In the genomic region with DNA sequence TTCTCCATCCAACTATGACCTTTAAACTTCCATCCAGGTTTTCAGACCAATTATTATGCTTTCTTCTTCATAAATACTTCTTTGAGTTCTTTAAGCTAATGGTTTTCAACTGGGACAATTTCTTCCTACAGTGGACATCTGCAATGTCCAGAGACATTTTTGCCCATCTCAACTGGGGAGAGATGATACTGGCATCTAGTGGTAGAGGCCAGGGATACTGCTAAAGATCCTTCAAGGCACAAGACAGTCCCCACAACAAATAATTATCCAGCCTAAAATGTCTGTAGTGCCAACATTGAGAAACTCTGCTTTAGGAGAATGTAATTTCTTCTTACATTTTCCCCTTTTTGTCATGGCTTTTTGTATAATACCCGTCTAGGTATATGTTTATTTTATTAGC, we compare ENCODE assay signal across 12 cellular contexts. TPM values are rescaled to one million over a fixed set of nuclear protein-coding genes. Genes with fewer than 3 reads are reported as not detected.
DNase-seq lines count a peak whose midpoint lies in the region; ATAC-seq, FAIRE-seq and TF ChIP-seq lines count a peak whose summit lies in the region.
"Had no signal": no experiment of that assay in that cellular context is flagged by ENCODE, and none has a peak within 500 bp of the region (broad histone marks: within the 10 kb centered on the region; RNA-seq: fewer than 3 reads in every experiment).

No MANE protein-coding gene starts in this region.

- H3K36me3 ChIP-seq in GM12878 (ENCODE audit: control insufficient read depth in 2 of 2, insufficient read depth in 2 of 2, low read length in 1 of 2) (no peaks in the 10 kb centered on the region), liver (ENCODE audit: control insufficient read depth in 4 of 4, insufficient read depth in 3 of 4, low read depth in 1 of 4, low read length in 3 of 4) (no peaks in the 10 kb centered on the region), spleen (no peaks in the 10 kb centered on the region)

- no peak overlapping the region for H2BK5ac ChIP-seq in H9 (ENCODE audit: insufficient read length, low read length)

- H3K9me3 Mint-ChIP-seq in H9 = no peaks in the 10 kb centered on the region; a peak in 1 of 5 replicates
- H3K9me3 Mint-ChIP-seq in activated CD8-positive, alpha-beta T cell treated with anti-CD3 and anti-CD28 coated beads for 36 hours = no peaks in the 10 kb centered on the region
- H3K9me3 Mint-ChIP-seq: activated B cell treated with CpG ODN at 0.5 μM for 24 hours had no signal

- no CpG with 5 or more reads among the region's 1 CpG for WGBS in H9 (ENCODE audit: extremely low coverage, insufficient read length, low lambda C conversion rate)
- 0% methylated on average over 1 of the region's 1 CpG for WGBS in GM12878 (ENCODE audit: insufficient coverage, insufficient replicate concordance, low lambda C conversion rate, missing lambda C conversion rate)
- WGBS in liver = 25% methylated on average over 1 of the region's 1 CpG
- 42 to 61% (median 43%) methylated on average over 1 of the region's 1 CpG for WGBS in spleen, 5 donors

- no peak overlapping the region for H3K14ac ChIP-seq in H9 (ENCODE audit: insufficient read depth, low read length)

- H2BK20ac ChIP-seq in H9 (ENCODE audit: low read depth, low read length, poor library complexity, severe bottlenecking) = no peak overlapping the region

- intact Hi-C loops in GM12878 (cut with micrococcal nuclease; ENCODE audit: unreplicated experiment) = loop anchor here (1.0 kb wide), 1 partner anchor 265 kb away; no protein-coding TSS in a partner anchor
- intact Hi-C loops in activated CD8-positive, alpha-beta T cell treated with anti-CD3 and anti-CD28 coated beads for 36 hours (cut with micrococcal nuclease) = no loop called here
- intact Hi-C loops in spleen (cut with DNase I; ENCODE audit: low total_unique reads) = no loop called here

- peaks cover 17 to 18% of the 10 kb centered on the region in 2 experiments for H3K4me1 Mint-ChIP-seq in H9
- no peaks in the 10 kb centered on the region for H3K4me1 Mint-ChIP-seq in activated CD8-positive, alpha-beta T cell treated with anti-CD3 and anti-CD28 coated beads for 36 hours (ENCODE audit: low read depth)
- H3K4me1 Mint-ChIP-seq: activated B cell treated with CpG ODN at 0.5 μM for 24 hours; activated naive CD8-positive, alpha-beta T cell treated with anti-CD3 and anti-CD28 coated beads, Interleukin-2, amount 50 U/mL, for 24 hours had no signal

- H4K8ac ChIP-seq in H9 (replicated peaks; ENCODE audit: insufficient read length, low read depth, low read length) = no peak overlapping the region

- H3K27me3 Mint-ChIP-seq in H9 (ENCODE audit: low read depth) = no peaks in the 10 kb centered on the region; the same call in 1 of the 2 replicates
- peaks cover 2% of the 10 kb centered on the region for H3K27me3 Mint-ChIP-seq in activated CD8-positive, alpha-beta T cell treated with anti-CD3 and anti-CD28 coated beads for 36 hours
- H3K27me3 Mint-ChIP-seq: activated B cell treated with CpG ODN at 0.5 μM for 24 hours; activated naive CD8-positive, alpha-beta T cell treated with anti-CD3 and anti-CD28 coated beads, Interleukin-2, amount 50 U/mL, for 24 hours had no signal

- no peak overlapping the region for H3K56ac ChIP-seq in H9 (ENCODE audit: insufficient read length, low read depth, low read length)

- no peaks in the 10 kb centered on the region; a peak in 1 of 7 replicates for H3K36me3 Mint-ChIP-seq in H9 (ENCODE audit: insufficient read depth in 1 of 3, low read depth in 3 of 3)
- H3K36me3 Mint-ChIP-seq in activated CD8-positive, alpha-beta T cell treated with anti-CD3 and anti-CD28 coated beads for 36 hours (ENCODE audit: low read depth) = no peaks in the 10 kb centered on the region

- no peak overlapping the region for H3K27ac Mint-ChIP-seq in H9
- no peak overlapping the region for H3K27ac Mint-ChIP-seq in activated CD8-positive, alpha-beta T cell treated with anti-CD3 and anti-CD28 coated beads for 36 hours
- H3K27ac Mint-ChIP-seq: activated B cell treated with CpG ODN at 0.5 μM for 24 hours; activated naive CD8-positive, alpha-beta T cell treated with anti-CD3 and anti-CD28 coated beads, Interleukin-2, amount 50 U/mL, for 24 hours had no signal

- H3K9ac ChIP-seq in H9 (ENCODE audit: extremely low read depth, insufficient read length, low read length) (no peak overlapping the region), GM12878 (ENCODE audit: control insufficient read depth, insufficient read depth, low read length) (no peak overlapping the region), liver (ENCODE audit: low read depth in 1 of 2, low read length in 2 of 2) (no peak overlapping the region)
- H3K9ac ChIP-seq: parathyroid adenoma had no signal

- RAD21 ChIA-PET in GM12878 (lab: Charles Lee; ENCODE audit: unreplicated experiment) = no interaction called here

- no peak overlapping the region for H2BK120ac ChIP-seq in H9 (ENCODE audit: low read depth, low read length, poor library complexity, severe bottlenecking)

- H3K27me3 ChIP-seq in H9 (ENCODE audit: insufficient read depth, low read length) (no peaks in the 10 kb centered on the region), GM12878 (replicated peaks in 1 of 2; ENCODE audit: control insufficient read depth in 2 of 2, insufficient read depth in 2 of 2, low read length in 1 of 2) (no peaks in the 10 kb centered on the region), liver (ENCODE audit: control insufficient read depth in 4 of 4, insufficient read depth in 4 of 4, low read length in 3 of 4) (peaks cover 0 to 2% (median 0%) of the 10 kb centered on the region in 4 donors), spleen (replicated peaks in 1 of 7) (no peaks in the 10 kb centered on the region)

- no peak overlapping the region for H3K27ac ChIP-seq in H9 (ENCODE audit: insufficient read length, low read depth, low read length)
- no peak overlapping the region for H3K27ac ChIP-seq in GM12878 (ENCODE audit: control insufficient read depth, insufficient read depth)
- no peak overlapping the region for H3K27ac ChIP-seq in liver (ENCODE audit: low read depth in 1 of 2, low read length in 2 of 2)
- H3K27ac ChIP-seq in spleen = no peak overlapping the region
- H3K27ac ChIP-seq: parathyroid adenoma had no signal

- BruUV-seq in GM12878 (replicated peaks; lab: Mats Ljungman, UMichigan) = no TSS peak

- H2BK15ac ChIP-seq in H9 (ENCODE audit: low read depth, low read length) = no peak overlapping the region

- H3K79me1 ChIP-seq in H9 (ENCODE audit: insufficient read depth, low read depth, low read length, poor library complexity, severe bottlenecking) = no peaks in the 10 kb centered on the region

- TF ChIP-seq RAD21 in GM12878 (IDR thresholded peaks at IDR 0.05; ENCODE audit: insufficient read depth, low read depth, low read length) (peak; percentile 54), liver (IDR thresholded peaks at IDR 0.05) (peak; percentile 70 to 82)

- H3K4ac ChIP-seq in H9 (ENCODE audit: low read depth, low read length) = no peak overlapping the region

- no peak overlapping the region for H3K4me3 Mint-ChIP-seq in H9
- H3K4me3 Mint-ChIP-seq in activated CD8-positive, alpha-beta T cell treated with anti-CD3 and anti-CD28 coated beads for 36 hours = no peak overlapping the region
- H3K4me3 Mint-ChIP-seq: activated B cell treated with CpG ODN at 0.5 μM for 24 hours; activated naive CD8-positive, alpha-beta T cell treated with anti-CD3 and anti-CD28 coated beads, Interleukin-2, amount 50 U/mL, for 24 hours had no signal

- H4K91ac ChIP-seq in H9 (ENCODE audit: insufficient read length, low read depth, low read length) = no peak overlapping the region

- no peak overlapping the region for H2BK12ac ChIP-seq in H9 (ENCODE audit: insufficient read length, low read depth, low read length)

- H2AFZ ChIP-seq in H9 (ENCODE audit: low read length) = no peak overlapping the region
- H2AFZ ChIP-seq in GM12878 (ENCODE audit: control insufficient read depth, low read depth, low read length) = no peak overlapping the region
- H2AFZ ChIP-seq: parathyroid adenoma had no signal

- in situ Hi-C loops in GM12878 (cut with MboI) = loop anchor here (10.0 kb wide), 1 partner anchor 268 kb away; no protein-coding TSS in a partner anchor

- H3K4me2 ChIP-seq in H9 (ENCODE audit: insufficient read depth, insufficient read length, low read length) (no peak overlapping the region), GM12878 (ENCODE audit: control insufficient read depth, insufficient read depth) (no peak overlapping the region)

- no peak overlapping the region for H3T11ph ChIP-seq in H9 (ENCODE audit: low read length)

- POLR2A ChIA-PET in GM12878 (lab: Charles Lee) = no interaction called here
- POLR2A ChIA-PET in activated CD8-positive, alpha-beta T cell treated with anti-CD3 and anti-CD28 coated beads for 36 hours (lab: Charles Lee) = no interaction called here

- no peak for DNase-seq in AG09319 (ENCODE audit: extremely low read depth, low read depth)
- DNase-seq in H9 = no peak
- no peak for DNase-seq in GM12878 (ENCODE audit: low read depth, low spot score)
- no peak for DNase-seq in activated CD8-positive, alpha-beta T cell treated with anti-CD3 and anti-CD28 coated beads for 36 hours
- no peak for DNase-seq in NCI-H187 treated with DMSO at 0.1 percent for 48 hours (lab: John Stamatoyannopoulos, UW)
- DNase-seq in spleen = no peak
- DNase-seq: activated B cell treated with CpG ODN at 0.5 μM for 24 hours; activated naive CD8-positive, alpha-beta T cell treated with anti-CD3 and anti-CD28 coated beads, Interleukin-2, amount 50 U/mL, for 24 hours; DMS79 treated with DMSO at 0.1 percent for 48 hours had no signal

- CTCF ChIA-PET in GM12878 (lab: Yijun Ruan, JAX) = interaction anchor here (1.4 kb wide), 1 partner anchor 265 kb away, joined by 4 read pairs; no protein-coding TSS in a partner anchor
- CTCF ChIA-PET in activated CD8-positive, alpha-beta T cell treated with anti-CD3 and anti-CD28 coated beads for 36 hours (lab: Charles Lee) = interaction anchor here (1.5 kb wide), 1 partner anchor 266 kb away, joined by 3 read pairs; no protein-coding TSS in a partner anchor

- no peaks in the 10 kb centered on the region for H3K79me2 ChIP-seq in H9 (ENCODE audit: insufficient read depth, low read length)
- no peaks in the 10 kb centered on the region for H3K79me2 ChIP-seq in GM12878 (ENCODE audit: control insufficient read depth, insufficient read depth, low read length)
- H3K79me2 ChIP-seq: parathyroid adenoma had no signal

- no peaks in the 10 kb centered on the region for H4K20me1 ChIP-seq in H9 (ENCODE audit: control insufficient read depth, insufficient read depth, insufficient read length)
- H4K20me1 ChIP-seq in GM12878 (ENCODE audit: control insufficient read depth, insufficient read depth) = no peaks in the 10 kb centered on the region

- TF ChIP-seq EP300 in GM12878 (IDR thresholded peaks at IDR 0.05; ENCODE audit: borderline replicate concordance in 1 of 2, control insufficient read depth in 1 of 2, low read depth in 2 of 2, low read length in 2 of 2) = no peak

- H3K18ac ChIP-seq in H9 (ENCODE audit: insufficient read length, low read depth, low read length) = no peak overlapping the region

- no peaks in the 10 kb centered on the region for H3K9me3 ChIP-seq in H9 (ENCODE audit: control insufficient read depth, low read depth, low read length)
- no peaks in the 10 kb centered on the region for H3K9me3 ChIP-seq in GM12878 (replicated peaks; ENCODE audit: control insufficient read depth, insufficient read depth, low read length)
- H3K9me3 ChIP-seq in liver (ENCODE audit: control insufficient read depth in 4 of 4, low read length in 3 of 4) = no peaks in the 10 kb centered on the region
- no peaks in the 10 kb centered on the region for H3K9me3 ChIP-seq in spleen

- no peak overlapping the region for H2AK5ac ChIP-seq in H9 (ENCODE audit: insufficient read length, low read length)

- H3K4me3 ChIP-seq in GM12878 (no peak overlapping the region), liver (ENCODE audit: low read depth in 1 of 3, low read length in 3 of 3) (no peak overlapping the region), spleen (no peak overlapping the region)

- no peak overlapping the region for H4K5ac ChIP-seq in H9 (ENCODE audit: insufficient read length, low read depth, low read length)

- ATAC-seq in GM12878 = peak; percentile 40; the same call in 1 of the 3 replicates
- ATAC-seq in activated CD8-positive, alpha-beta T cell treated with anti-CD3 and anti-CD28 coated beads for 36 hours = no peak
- no peak for ATAC-seq in HG02884 (IDR thresholded peaks at IDR 0.05; ENCODE audit: unreplicated experiment)
- ATAC-seq: activated naive CD8-positive, alpha-beta T cell treated with anti-CD3 and anti-CD28 coated beads, Interleukin-2, amount 50 U/mL, for 24 hours had no signal

- H3K4me1 ChIP-seq in H9 (ENCODE audit: insufficient read depth, low read length) = no peaks in the 10 kb centered on the region; the same call in 1 of the 2 replicates
- H3K4me1 ChIP-seq in GM12878 (ENCODE audit: control insufficient read depth, insufficient read depth, low read length) = no peaks in the 10 kb centered on the region
- H3K4me1 ChIP-seq in liver (ENCODE audit: control insufficient read depth in 4 of 4, insufficient read depth in 4 of 4, low read length in 3 of 4) = peaks cover 0 to 4% (median 0%) of the 10 kb centered on the region in 4 donors
- no peaks in the 10 kb centered on the region for H3K4me1 ChIP-seq in spleen
- H3K4me1 ChIP-seq: parathyroid adenoma had no signal

- SMC1A ChIA-PET in GM12878 (lab: Charles Lee; ENCODE audit: uncharacterized antibody, unreplicated experiment) = no interaction called here

- TF ChIP-seq POLR2A in GM12878 (IDR thresholded peaks at IDR 0.05; ENCODE audit: low read depth, low read length) (no peak), spleen (IDR thresholded peaks at IDR 0.05) (no peak)

- TF ChIP-seq CTCF in AG09319 (IDR thresholded peaks at IDR 0.05; ENCODE audit: low read depth, low read length) (peak; percentile 81), H9 (conservative IDR thresholded peaks at IDR 0.05) (peak; percentile 68), GM12878 (IDR thresholded peaks at IDR 0.05 in 2 of 3, conservative IDR thresholded peaks at IDR 0.05 in 1 of 3; ENCODE audit: control insufficient read depth in 2 of 3, extremely low read depth in 1 of 3, insufficient read depth in 1 of 3, low read depth in 3 of 3, low read length in 3 of 3) (peak; percentile 15 to 33 (median 31); a peak in 3 of 6 replicates), liver (IDR thresholded peaks at IDR 0.05; ENCODE audit: low read depth, low read length, missing input control) (peak; percentile 45), spleen (IDR thresholded peaks at IDR 0.05 in 8 of 11, conservative IDR thresholded peaks at IDR 0.05 in 3 of 11) (no peak)
- no peak for TF ChIP-seq CTCF in activated CD8-positive, alpha-beta T cell treated with anti-CD3 and anti-CD28 coated beads for 36 hours (IDR thresholded peaks at IDR 0.05)

- FAIRE-seq in GM12878 (lab: Jason Lieb, UNC) = no peak

- H3K23me2 ChIP-seq in H9 (ENCODE audit: insufficient read length, low read depth, low read length, poor library complexity, severe bottlenecking) = no peaks in the 10 kb centered on the region

- H3K23ac ChIP-seq in H9 (ENCODE audit: insufficient read length, low read depth, low read length) = no peak overlapping the region

RNA-seq across cellular contexts. Expression of a gene that starts 10.6 kb away (rescaled TPM):
- total RNA-seq in H9 (2021) (0.68 and 1.0 TPM in 2 replicates), GM12878 (2014; rRNA removed) (not detected in 2 replicates), GM12878 (2014; rRNA removed; fragmentation: Illumina TruSeq; extraction: Trizol) (not detected in 2 replicates), GM12878 (2021) (not detected in 2 replicates), liver (under 1 TPM; 0.14 to 0.17 TPM), spleen (10 to 100 TPM in 6 of 7 donors, 1 to 10 TPM in 1; 8.6 to 32.7 (median 24.9) TPM)
- total RNA-seq in GM12878 (2013; cell fraction: nucleolus; rRNA removed) = not detected in 2 replicates
- not detected for polyA plus RNA-seq in GM12878 (2011; ENCODE audit: low read depth)
- polyA plus RNA-seq in GM12878 (2011; rRNA removed) (not detected in 2 replicates), GM12878 (2014; fragmentation: Illumina TruSeq; extraction: Trizol) (not detected in 2 replicates), GM12878 (2014; fragmentation: Nextera tagmentation; extraction: Ambion mirVana) (not detected), GM12878 (2014; rRNA removed) (not detected in 2 replicates), GM12878 (2016; fragmentation: Nextera tagmentation; extraction: Ambion mirVana) (not detected), liver (under 1 TPM in 1 of 2 donors, not detected in 1; 0.05 TPM), spleen (under 1 TPM; 0.26 to 0.43 (median 0.42) TPM)
- not detected in 2 replicates for polyA plus RNA-seq in GM12878 (2011; cell fraction: cytosol; rRNA removed)
- polyA plus RNA-seq in GM12878 (2011; cell fraction: nucleus; rRNA removed) = 0.01 TPM in 2 replicates
- polyA plus RNA-seq in GM12878 (2012) = not detected in 2 replicates
- polyA minus RNA-seq in GM12878 (2011; rRNA and poly(A)+ RNA removed) = 0.15 TPM in 1 of 2 replicates, not detected in the other
- polyA minus RNA-seq in GM12878 (2011; cell fraction: cytosol; rRNA and poly(A)+ RNA removed) = not detected in 2 replicates
- polyA minus RNA-seq in GM12878 (2011; cell fraction: nucleus; rRNA and poly(A)+ RNA removed) = under 0.01 and 1.2 TPM in 2 replicates
- not detected for total RNA-seq in activated CD8-positive, alpha-beta T cell treated with anti-CD3 and anti-CD28 coated beads for 36 hours
- total RNA-seq: activated B cell treated with CpG ODN at 0.5 μM for 24 hours had no signal

Comparison
In these comparisons a context has a peak if more than half of its experiments do, and no peak if none do; other contexts are left out.
1. CTCF ChIP-seq: peak in AG09319 (single experiment), H9 (single experiment), GM12878 (3 of 3) and liver (single experiment); none in activated CD8-positive, alpha-beta T cell treated with anti-CD3 and anti-CD28 coated beads for 36 hours (single experiment) and spleen (0 of 11).